ENCODE assay signal across 8 cellular contexts in the genomic region with DNA sequence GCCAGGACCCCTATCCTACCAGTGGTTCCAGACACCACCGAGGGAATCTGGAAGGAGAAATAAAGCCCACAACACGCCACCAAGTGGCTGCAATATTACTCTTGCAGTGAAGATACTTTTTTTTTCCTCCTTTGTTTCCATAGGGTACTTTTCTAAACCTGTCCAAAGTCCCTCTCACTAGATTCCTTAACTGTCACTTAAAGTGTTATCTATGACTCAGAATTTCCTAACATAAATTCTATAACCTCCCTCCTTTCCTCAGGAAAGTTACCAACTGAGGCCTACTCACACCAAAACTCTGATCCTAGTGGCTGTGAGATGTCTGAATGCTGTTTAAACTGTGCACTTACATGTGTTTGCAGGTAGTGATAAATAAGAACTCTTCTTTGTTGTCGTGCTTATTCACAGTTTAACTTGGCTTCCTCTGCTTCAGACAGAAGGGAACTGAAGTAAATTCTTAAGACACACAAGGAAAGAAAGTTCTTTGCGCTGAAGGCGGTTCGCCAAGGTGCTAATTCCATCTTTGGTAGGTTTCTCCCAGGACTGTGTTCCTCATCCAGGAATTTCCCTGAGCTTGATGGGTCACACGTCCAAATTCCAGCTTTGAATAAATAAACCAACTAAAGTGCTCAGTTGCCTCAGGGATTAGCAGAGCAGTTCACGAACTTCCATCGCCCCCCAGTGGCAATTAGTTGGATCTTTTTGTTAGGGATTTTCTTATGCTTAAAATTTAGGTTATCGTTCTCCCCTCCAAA. TPM values are rescaled to one million over a fixed set of nuclear protein-coding genes. Genes with fewer than 3 reads are reported as not detected.
A peak's percentile ranks its signal among the peaks of the same experiment; 100 is the strongest.
DNase-seq lines count a peak whose midpoint lies in the region; ATAC-seq and TF ChIP-seq lines count a peak whose summit lies in the region.

No MANE protein-coding gene starts in this region.

- H3K27ac Mint-ChIP-seq in activated naive CD8-positive, alpha-beta T cell treated with anti-CD3 and anti-CD28 coated beads for 36 hours: no peak overlapping the region

- no peaks in the 10 kb centered on the region for H3K36me3 Mint-ChIP-seq in activated naive CD8-positive, alpha-beta T cell treated with anti-CD3 and anti-CD28 coated beads for 36 hours

- POLR2A ChIA-PET in RWPE1 (lab: Yijun Ruan, JAX; ENCODE audit: low non-redundant PET): no interaction called here

- no peak for TF ChIP-seq POLR2A in lower leg skin (IDR thresholded peaks at IDR 0.05)

- H3K4me1 Mint-ChIP-seq in activated naive CD8-positive, alpha-beta T cell treated with anti-CD3 and anti-CD28 coated beads for 36 hours: no peaks in the 10 kb centered on the region

- DNase-seq in AG20443 (ENCODE audit: low spot score) (peak; percentile 68), HPDE6-E6E7 (ENCODE audit: extremely low spot score) (peak; percentile 11), RWPE1 (ENCODE audit: low spot score) (peak; percentile 27), foreskin keratinocyte (peak in 1 of 2 donors; percentile 58), retina (peak; percentile 44), lower leg skin (ENCODE audit: low spot score in 2 of 2) (no peak), GM19238 (ENCODE audit: insufficient read length, low spot score) (no peak)
- DNase-seq in activated naive CD8-positive, alpha-beta T cell treated with anti-CD3 and anti-CD28 coated beads for 36 hours: no peak

- CTCF ChIA-PET in RWPE1 (lab: Yijun Ruan, JAX): interaction anchor here (0.6 kb wide), 3 partner anchors 372 to 758 kb away, joined by 3 to 5 read pairs (median 3); no protein-coding TSS in a partner anchor

- intact Hi-C loops in lower leg skin (cut with DNase I; ENCODE audit: low total_unique reads): no loop called here

- peak; percentile 83 for ATAC-seq in foreskin keratinocyte

- peaks cover 6% of the 10 kb centered on the region for H3K4me1 ChIP-seq in foreskin keratinocyte

- H3K27me3 ChIP-seq in foreskin keratinocyte: no peaks in the 10 kb centered on the region

- no peak overlapping the region for H3K4me3 Mint-ChIP-seq in activated naive CD8-positive, alpha-beta T cell treated with anti-CD3 and anti-CD28 coated beads for 36 hours

- TF ChIP-seq CTCF in RWPE1 (conservative IDR thresholded peaks at IDR 0.05; ENCODE audit: low read depth) (peak; percentile 33), foreskin keratinocyte (conservative IDR thresholded peaks at IDR 0.05) (peak; percentile 74), lower leg skin (IDR thresholded peaks at IDR 0.05) (no peak)

- no peaks in the 10 kb centered on the region for H3K27me3 Mint-ChIP-seq in activated naive CD8-positive, alpha-beta T cell treated with anti-CD3 and anti-CD28 coated beads for 36 hours

- no peaks in the 10 kb centered on the region for H3K9me3 Mint-ChIP-seq in activated naive CD8-positive, alpha-beta T cell treated with anti-CD3 and anti-CD28 coated beads for 36 hours

- H3K27ac ChIP-seq in RWPE1 (no peak overlapping the region), foreskin keratinocyte (peak overlapping the region; percentile 31)

- no peak overlapping the region for H3K4me3 ChIP-seq in lower leg skin (ENCODE audit: low read depth, poor library complexity, severe bottlenecking)

- WGBS in lower leg skin, 2 donors: 40 to 44% methylated on average over 10 of the region's 10 CpGs

RNA-seq across cellular contexts. Expression of gene HCCS, which starts 10.7 kb away (rescaled TPM):
- total RNA-seq in foreskin keratinocyte (31.2 and 37.3 TPM in 2 replicates), lower leg skin (10 to 100 TPM; 10.4 to 19.9 (median 13.4) TPM)
- polyA plus RNA-seq in foreskin keratinocyte: 36.9 and 43.1 TPM in 2 replicates
- 10 to 100 TPM; 33.9 to 36.6 TPM for total RNA-seq in activated naive CD8-positive, alpha-beta T cell treated with anti-CD3 and anti-CD28 coated beads for 36 hours

Comparison
In these comparisons a context has a peak if more than half of its experiments do, and no peak if none do; other contexts are left out.
1. DNase-seq: peak in AG20443 (single experiment), HPDE6-E6E7 (single experiment), RWPE1 (single experiment) and retina (single experiment); none in activated naive CD8-positive, alpha-beta T cell treated with anti-CD3 and anti-CD28 coated beads for 36 hours (single experiment), lower leg skin (0 of 2) and GM19238 (single experiment).
2. CTCF ChIP-seq: peak in RWPE1 (single experiment) and foreskin keratinocyte (single experiment); none in lower leg skin (0 of 3).